In genomic region chr16:80377621-80378020, GRCh38 we compare ENCODE assay signal across 29 cellular contexts.
"Had no signal": no experiment of that assay in that cellular context is flagged by ENCODE, and none has a peak within 500 bp of the region (broad histone marks: within the 10 kb centered on the region; RNA-seq: fewer than 3 reads in every experiment).

No MANE protein-coding gene starts in this region.

- H3K27ac ChIP-seq: adrenal gland, body of pancreas, epithelial cell of prostate, esophagus squamous epithelium, foreskin keratinocyte, gastrocnemius medialis had no signal

- H3K9me3 ChIP-seq: adrenal gland, body of pancreas, esophagus squamous epithelium, gastrocnemius medialis had no signal

- H3K36me3 ChIP-seq: adrenal gland, esophagus squamous epithelium, gastrocnemius medialis had no signal

- ATAC-seq: activated CD4-positive, alpha-beta T cell treated with anti-CD3 and anti-CD28 coated beads for 36 hours; activated CD8-positive, alpha-beta memory T cell treated with anti-CD3 and anti-CD28 coated beads, Interleukin-2, amount 10 ng/mL, durations not matched to agents 7 days and 5 days; activated CD8-positive, alpha-beta T cell treated with anti-CD3 and anti-CD28 coated beads, Interleukin-2, amount 10 ng/mL, durations not matched to agents 7 days and 5 days; activated naive CD8-positive, alpha-beta T cell treated with anti-CD3 and anti-CD28 coated beads, Interleukin-2, amount 50 U/mL, for 24 hours; body of pancreas; foreskin keratinocyte; gastrocnemius medialis had no signal

- FAIRE-seq: colon, endometrium, endothelial cell of umbilical vein had no signal

- DNase-seq: activated CD4-positive, alpha-beta memory T cell treated with anti-CD3 and anti-CD28 coated beads for 36 hours; activated CD4-positive, alpha-beta T cell treated with anti-CD3 and anti-CD28 coated beads for 36 hours; activated CD4-positive, alpha-beta T cell treated with anti-CD3 and anti-CD28 coated beads, Interleukin-2, amount 10 ng/mL, durations not matched to agents 24 days and 14 days; activated CD4-positive, CD25-positive, alpha-beta regulatory T cell; activated CD4-positive, CD25-positive, alpha-beta regulatory T cell treated with anti-CD3 and anti-CD28 coated beads, Interleukin-2, amount 50 U/mL, for 72 hours; activated CD8-positive, alpha-beta memory T cell treated with anti-CD3 and anti-CD28 coated beads, Interleukin-2, amount 10 ng/mL, durations not matched to agents 7 days and 5 days; activated CD8-positive, alpha-beta memory T cell treated with anti-CD3 and anti-CD28 coated beads, Interleukin-2, amount 50 U/mL, for 4 hours; activated CD8-positive, alpha-beta T cell treated with anti-CD3 and anti-CD28 coated beads, Interleukin-2, amount 10 ng/mL, durations not matched to agents 7 days and 5 days; activated effector memory CD4-positive, alpha-beta T cell treated with anti-CD3 and anti-CD28 coated beads, Interleukin-2, amount 50 U/mL, for 16 hours; activated naive CD4-positive, alpha-beta T cell treated with anti-CD3 and anti-CD28 coated beads for 36 hours; activated naive CD8-positive, alpha-beta T cell treated with anti-CD3 and anti-CD28 coated beads for 36 hours; activated naive CD8-positive, alpha-beta T cell treated with anti-CD3 and anti-CD28 coated beads, Interleukin-2, amount 50 U/mL, for 24 hours; activated T-cell treated with anti-CD3 and anti-CD28 coated beads, Interleukin-2, amount 50 U/mL, for 1 hour; activated T-cell treated with anti-CD3 and anti-CD28 coated beads, Interleukin-2, amount 50 U/mL, for 48 hours; adrenal gland; amygdala; aorta; body of pancreas; caudate nucleus; effector CD8-positive, alpha-beta T cell; esophagus squamous epithelium; foreskin keratinocyte; gastrocnemius medialis; glutamatergic neuron; T-helper 2 cell had no signal

- H3K4me3 ChIP-seq: adrenal gland, body of pancreas, esophagus squamous epithelium, gastrocnemius medialis had no signal

- H3K27me3 ChIP-seq: adrenal gland, body of pancreas, esophagus squamous epithelium, gastrocnemius medialis had no signal

- H3K4me1 ChIP-seq: adrenal gland, body of pancreas, esophagus squamous epithelium, foreskin keratinocyte, gastrocnemius medialis had no signal
